Comparison of ENCODE assay signal across 1 cellular context in the genomic region with DNA sequence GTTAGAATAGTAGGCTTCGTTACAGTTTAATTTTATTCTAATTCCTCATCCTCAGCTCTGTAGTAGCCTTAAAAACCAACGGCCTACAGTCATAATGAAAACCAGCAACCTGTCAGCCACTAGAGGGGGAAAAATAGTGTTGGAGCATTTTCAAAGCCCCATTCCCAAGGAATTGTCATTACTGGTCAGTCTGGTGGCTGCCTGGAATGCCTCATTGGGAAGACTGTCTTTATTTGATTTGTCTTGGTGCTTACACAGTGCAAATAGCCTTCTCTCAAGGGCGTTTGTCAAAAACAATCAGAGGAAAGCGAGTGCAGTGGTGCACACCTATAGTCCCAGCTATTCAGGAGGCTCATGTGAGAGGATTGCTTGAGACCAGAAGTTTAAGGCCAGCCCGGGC.
A peak's percentile ranks its signal among the peaks of the same experiment; 100 is the strongest.
TF ChIP-seq lines count a peak whose summit lies in the region.

No MANE protein-coding gene starts in this region.

TF ChIP-seq in HepG2, 621 proteins besides CTCF, POLR2A, EP300 and RAD21 (continued from another document):
- TF ChIP-seq, protein P1, sequence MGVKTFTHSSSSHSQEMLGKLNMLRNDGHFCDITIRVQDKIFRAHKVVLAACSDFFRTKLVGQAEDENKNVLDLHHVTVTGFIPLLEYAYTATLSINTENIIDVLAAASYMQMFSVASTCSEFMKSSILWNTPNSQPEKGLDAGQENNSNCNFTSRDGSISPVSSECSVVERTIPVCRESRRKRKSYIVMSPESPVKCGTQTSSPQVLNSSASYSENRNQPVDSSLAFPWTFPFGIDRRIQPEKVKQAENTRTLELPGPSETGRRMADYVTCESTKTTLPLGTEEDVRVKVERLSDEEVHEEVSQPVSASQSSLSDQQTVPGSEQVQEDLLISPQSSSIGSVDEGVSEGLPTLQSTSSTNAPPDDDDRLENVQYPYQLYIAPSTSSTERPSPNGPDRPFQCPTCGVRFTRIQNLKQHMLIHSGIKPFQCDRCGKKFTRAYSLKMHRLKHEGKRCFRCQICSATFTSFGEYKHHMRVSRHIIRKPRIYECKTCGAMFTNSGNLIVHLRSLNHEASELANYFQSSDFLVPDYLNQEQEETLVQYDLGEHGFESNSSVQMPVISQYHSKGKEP (CRISPR knock-in tag; IDR thresholded peaks at IDR 0.05) = no peak
- TF ChIP-seq ZNF576 (CRISPR knock-in tag; IDR thresholded peaks at IDR 0.05) (no peak), SALL2 (CRISPR knock-in tag; IDR thresholded peaks at IDR 0.05) (no peak), ZNF616 (CRISPR knock-in tag; IDR thresholded peaks at IDR 0.05; ENCODE audit: low read depth) (no peak), MXD3 (CRISPR knock-in tag; IDR thresholded peaks at IDR 0.05) (no peak), EZH2 (conservative IDR thresholded peaks at IDR 0.05; ENCODE audit: low read depth, low read length) (no peak), FIP1L1 (IDR thresholded peaks at IDR 0.05; ENCODE audit: borderline replicate concordance, insufficient read depth, low read depth, low read length) (no peak), PPARG (CRISPR knock-in tag; conservative IDR thresholded peaks at IDR 0.05) (no peak), ZNF232 (CRISPR knock-in tag; IDR thresholded peaks at IDR 0.05; ENCODE audit: borderline replicate concordance) (no peak), CC2D1A (CRISPR knock-in tag; IDR thresholded peaks at IDR 0.05) (no peak)
- TF ChIP-seq, protein P2, sequence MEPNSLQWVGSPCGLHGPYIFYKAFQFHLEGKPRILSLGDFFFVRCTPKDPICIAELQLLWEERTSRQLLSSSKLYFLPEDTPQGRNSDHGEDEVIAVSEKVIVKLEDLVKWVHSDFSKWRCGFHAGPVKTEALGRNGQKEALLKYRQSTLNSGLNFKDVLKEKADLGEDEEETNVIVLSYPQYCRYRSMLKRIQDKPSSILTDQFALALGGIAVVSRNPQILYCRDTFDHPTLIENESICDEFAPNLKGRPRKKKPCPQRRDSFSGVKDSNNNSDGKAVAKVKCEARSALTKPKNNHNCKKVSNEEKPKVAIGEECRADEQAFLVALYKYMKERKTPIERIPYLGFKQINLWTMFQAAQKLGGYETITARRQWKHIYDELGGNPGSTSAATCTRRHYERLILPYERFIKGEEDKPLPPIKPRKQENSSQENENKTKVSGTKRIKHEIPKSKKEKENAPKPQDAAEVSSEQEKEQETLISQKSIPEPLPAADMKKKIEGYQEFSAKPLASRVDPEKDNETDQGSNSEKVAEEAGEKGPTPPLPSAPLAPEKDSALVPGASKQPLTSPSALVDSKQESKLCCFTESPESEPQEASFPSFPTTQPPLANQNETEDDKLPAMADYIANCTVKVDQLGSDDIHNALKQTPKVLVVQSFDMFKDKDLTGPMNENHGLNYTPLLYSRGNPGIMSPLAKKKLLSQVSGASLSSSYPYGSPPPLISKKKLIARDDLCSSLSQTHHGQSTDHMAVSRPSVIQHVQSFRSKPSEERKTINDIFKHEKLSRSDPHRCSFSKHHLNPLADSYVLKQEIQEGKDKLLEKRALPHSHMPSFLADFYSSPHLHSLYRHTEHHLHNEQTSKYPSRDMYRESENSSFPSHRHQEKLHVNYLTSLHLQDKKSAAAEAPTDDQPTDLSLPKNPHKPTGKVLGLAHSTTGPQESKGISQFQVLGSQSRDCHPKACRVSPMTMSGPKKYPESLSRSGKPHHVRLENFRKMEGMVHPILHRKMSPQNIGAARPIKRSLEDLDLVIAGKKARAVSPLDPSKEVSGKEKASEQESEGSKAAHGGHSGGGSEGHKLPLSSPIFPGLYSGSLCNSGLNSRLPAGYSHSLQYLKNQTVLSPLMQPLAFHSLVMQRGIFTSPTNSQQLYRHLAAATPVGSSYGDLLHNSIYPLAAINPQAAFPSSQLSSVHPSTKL (CRISPR knock-in tag; IDR thresholded peaks at IDR 0.05) = peak; percentile 37
- TF ChIP-seq, protein P3, sequence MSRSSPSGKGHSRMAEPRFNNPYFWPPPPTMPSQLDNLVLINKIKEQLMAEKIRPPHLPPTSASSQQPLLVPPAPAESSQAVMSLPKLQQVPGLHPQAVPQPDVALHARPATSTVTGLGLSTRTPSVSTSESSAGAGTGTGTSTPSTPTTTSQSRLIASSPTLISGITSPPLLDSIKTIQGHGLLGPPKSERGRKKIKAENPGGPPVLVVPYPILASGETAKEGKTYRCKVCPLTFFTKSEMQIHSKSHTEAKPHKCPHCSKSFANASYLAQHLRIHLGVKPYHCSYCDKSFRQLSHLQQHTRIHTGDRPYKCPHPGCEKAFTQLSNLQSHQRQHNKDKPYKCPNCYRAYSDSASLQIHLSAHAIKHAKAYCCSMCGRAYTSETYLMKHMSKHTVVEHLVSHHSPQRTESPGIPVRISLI (CRISPR knock-in tag; IDR thresholded peaks at IDR 0.05; ENCODE audit: borderline replicate concordance) = no peak
- TF ChIP-seq, protein P4, sequence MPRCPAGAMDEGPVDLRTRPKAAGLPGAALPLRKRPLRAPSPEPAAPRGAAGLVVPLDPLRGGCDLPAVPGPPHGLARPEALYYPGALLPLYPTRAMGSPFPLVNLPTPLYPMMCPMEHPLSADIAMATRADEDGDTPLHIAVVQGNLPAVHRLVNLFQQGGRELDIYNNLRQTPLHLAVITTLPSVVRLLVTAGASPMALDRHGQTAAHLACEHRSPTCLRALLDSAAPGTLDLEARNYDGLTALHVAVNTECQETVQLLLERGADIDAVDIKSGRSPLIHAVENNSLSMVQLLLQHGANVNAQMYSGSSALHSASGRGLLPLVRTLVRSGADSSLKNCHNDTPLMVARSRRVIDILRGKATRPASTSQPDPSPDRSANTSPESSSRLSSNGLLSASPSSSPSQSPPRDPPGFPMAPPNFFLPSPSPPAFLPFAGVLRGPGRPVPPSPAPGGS (CRISPR knock-in tag; IDR thresholded peaks at IDR 0.05) = no peak
